8 cellular contexts compared by ENCODE assay signal in the genomic region with DNA sequence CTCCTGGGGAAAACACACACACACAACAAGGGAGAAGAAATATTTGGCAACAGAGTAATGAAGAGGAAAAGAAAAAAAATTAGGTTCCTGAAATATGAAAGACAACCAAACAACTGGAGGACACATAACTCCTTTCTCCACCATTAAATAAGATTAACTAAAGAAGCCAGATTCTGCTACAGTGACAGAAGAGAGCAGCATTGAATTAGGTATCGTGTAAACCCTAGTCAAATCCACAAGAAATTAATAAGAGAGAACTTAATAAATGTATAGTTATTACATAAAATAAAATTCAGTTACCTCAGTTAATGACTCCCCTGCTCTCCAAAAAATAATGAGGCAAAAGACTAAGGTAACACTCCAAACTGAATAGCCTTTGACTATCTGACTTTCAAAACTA.
DNase-seq lines count a peak whose midpoint lies in the region; ATAC-seq lines count a peak whose summit lies in the region.

No MANE protein-coding gene starts in this region.

- no peaks in the 10 kb centered on the region for H3K27me3 ChIP-seq in Karpas-422 (ENCODE audit: low read length)
- H3K27me3 ChIP-seq in adipocyte (replicated peaks; ENCODE audit: control insufficient read depth, insufficient read depth, low read length): no peaks in the 10 kb centered on the region

- H2AFZ ChIP-seq in Karpas-422 (ENCODE audit: low read length): no peak overlapping the region

- in situ Hi-C loops in Caki2 (cut with HindIII; ENCODE audit: low pct_unique_long_range_greater_than_20kb, low sequenced_read_pairs): no loop called here

- ATAC-seq in left colon (peak; percentile 61), HG02763 (IDR thresholded peaks at IDR 0.05; ENCODE audit: unreplicated experiment) (no peak), GM21619 (IDR thresholded peaks at IDR 0.05; ENCODE audit: unreplicated experiment) (no peak)

- no peak overlapping the region for H3K4me3 ChIP-seq in Karpas-422 (ENCODE audit: low read length)
- H3K4me3 ChIP-seq in adipocyte (ENCODE audit: low read length): no peak overlapping the region

- DNase-seq in Caki2 (ENCODE audit: low read depth) (peak; percentile 27), Karpas-422 (peak; percentile 47), adipocyte (ENCODE audit: low read depth) (peak; percentile 58), left colon (no peak), D341Med (ENCODE audit: low spot score) (no peak)
- no peak for DNase-seq in activated CD4-positive, alpha-beta T cell treated with anti-CD3 and anti-CD28 coated beads for 48 hours

- H3K9ac ChIP-seq in Karpas-422 (ENCODE audit: low read length) (no peak overlapping the region), adipocyte (ENCODE audit: low read length) (no peak overlapping the region)

- H4K20me1 ChIP-seq in Karpas-422 (ENCODE audit: insufficient read depth, low read depth, low read length): no peaks in the 10 kb centered on the region

- no peak overlapping the region for H3K27ac ChIP-seq in Karpas-422 (ENCODE audit: low read length)

- H3K36me3 ChIP-seq in Karpas-422 (ENCODE audit: insufficient read depth, low read length): no peaks in the 10 kb centered on the region
- no peaks in the 10 kb centered on the region for H3K36me3 ChIP-seq in adipocyte (ENCODE audit: control insufficient read depth, insufficient read depth, low read length, severe bottlenecking)

- H3K4me1 ChIP-seq in Karpas-422 (ENCODE audit: low read length) (no peaks in the 10 kb centered on the region), adipocyte (ENCODE audit: control insufficient read depth, insufficient read depth, low read length) (no peaks in the 10 kb centered on the region)

- no peaks in the 10 kb centered on the region for H3K9me2 ChIP-seq in Karpas-422 (replicated peaks; ENCODE audit: insufficient read depth, low read length)

- H3K9me3 ChIP-seq in Karpas-422 (ENCODE audit: low read length): no peaks in the 10 kb centered on the region; the same call in 1 of the 2 replicates
- H3K9me3 ChIP-seq in adipocyte (ENCODE audit: control insufficient read depth, low read length): peaks cover 34% of the 10 kb centered on the region

- H3K79me2 ChIP-seq in Karpas-422 (ENCODE audit: low read length): no peaks in the 10 kb centered on the region

- intact Hi-C loops in left colon (cut with DNase I, micrococcal nuclease): no loop called here

- no peak overlapping the region for H3K4me2 ChIP-seq in Karpas-422 (ENCODE audit: low read depth, low read length, poor library complexity, severe bottlenecking)

Comparison
In these comparisons a context has a peak if more than half of its experiments do, and no peak if none do; other contexts are left out.
1. DNase-seq: peak in Caki2 (single experiment), Karpas-422 (single experiment) and adipocyte (single experiment); none in left colon (0 of 2), activated CD4-positive, alpha-beta T cell treated with anti-CD3 and anti-CD28 coated beads for 48 hours (single experiment) and D341Med (single experiment).